In the genomic region with DNA sequence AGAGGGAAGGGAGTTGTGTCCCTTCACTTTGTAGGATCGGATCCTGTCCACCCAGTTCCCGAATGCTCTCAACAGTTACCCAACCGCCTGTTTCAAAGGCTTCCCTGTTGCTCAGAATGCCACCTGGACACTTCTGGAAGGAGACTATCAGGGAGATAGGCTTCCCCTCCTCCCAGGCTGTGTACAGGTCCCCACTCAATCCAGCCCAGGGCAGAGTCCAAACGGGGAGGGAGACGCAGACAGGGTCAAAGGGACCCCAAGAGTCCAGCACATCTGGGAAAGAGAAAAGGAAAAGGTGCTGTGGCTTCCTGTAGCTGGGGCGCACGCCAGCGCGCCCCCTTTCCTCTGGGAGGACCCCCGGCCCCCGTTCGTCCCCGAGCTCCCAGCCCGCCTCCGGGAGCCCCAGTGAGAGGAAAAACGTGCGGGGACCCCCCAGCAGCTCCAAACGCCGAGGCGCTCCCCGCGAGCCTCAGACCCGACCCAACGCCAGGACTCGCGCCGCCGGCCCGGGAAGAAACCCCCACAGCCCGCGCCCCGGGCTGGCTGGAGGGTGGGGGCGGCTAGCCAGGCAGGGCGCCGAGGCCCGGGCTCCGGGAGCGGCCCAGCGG, we compare ENCODE assay signal across 8 cellular contexts. TPM values are rescaled to one million over a fixed set of nuclear protein-coding genes. Genes with fewer than 3 reads are reported as not detected.
DNase-seq lines count a peak whose midpoint lies in the region; ATAC-seq and TF ChIP-seq lines count a peak whose summit lies in the region.

No MANE protein-coding gene starts in this region.

- no peaks in the 10 kb centered on the region for H3K9me3 ChIP-seq in upper lobe of right lung

- peak overlapping the region; percentile 79 for H3K4me3 ChIP-seq in GM06990 (replicated peaks; ENCODE audit: low read depth, low read length)
- H3K4me3 ChIP-seq in upper lobe of right lung = peak overlapping the region; percentile 96

- no peaks in the 10 kb centered on the region for H3K9me3 Mint-ChIP-seq in central memory CD8-positive, alpha-beta T cell
- no peaks in the 10 kb centered on the region for H3K9me3 Mint-ChIP-seq in memory B cell

- peak overlapping the region; percentile 96 for H3K27ac ChIP-seq in upper lobe of right lung

- peak; percentile 14 for TF ChIP-seq CTCF in GM06990 (IDR thresholded peaks at IDR 0.05; ENCODE audit: insufficient read depth, low read length, poor library complexity, severe bottlenecking)
- TF ChIP-seq CTCF in upper lobe of right lung (IDR thresholded peaks at IDR 0.05) = no peak

- no peaks in the 10 kb centered on the region for H3K27me3 Mint-ChIP-seq in central memory CD8-positive, alpha-beta T cell
- H3K27me3 Mint-ChIP-seq in memory B cell = no peaks in the 10 kb centered on the region

- DNase-seq in A172 (ENCODE audit: low spot score) (peak; percentile 38), GM06990 (ENCODE audit: extremely low read depth, insufficient read length) (peak; percentile 52), OCI-M1 (lab: John Stamatoyannopoulos, UW) (peak; percentile 72), memory B cell (ENCODE audit: low spot score in 2 of 2) (no peak), upper lobe of right lung (no peak), kidney glomerular epithelial cell (lab: John Stamatoyannopoulos, UW) (no peak)
- no peak for DNase-seq in central memory CD8-positive, alpha-beta T cell (ENCODE audit: low spot score in 2 of 2)

- ATAC-seq in HG02852 (IDR thresholded peaks at IDR 0.05; ENCODE audit: unreplicated experiment) (peak; percentile 24), memory B cell (ENCODE audit: low read depth) (peak; percentile 5), upper lobe of right lung (peak; percentile 7)
- no peak for ATAC-seq in central memory CD8-positive, alpha-beta T cell (replicated peaks; ENCODE audit: extremely low read depth, poor library complexity, severe bottlenecking)

- peaks cover 46% of the 10 kb centered on the region for H3K4me1 ChIP-seq in upper lobe of right lung

- peaks cover 29% of the 10 kb centered on the region for H3K36me3 Mint-ChIP-seq in central memory CD8-positive, alpha-beta T cell (ENCODE audit: insufficient read depth)
- peaks cover 3% of the 10 kb centered on the region for H3K36me3 Mint-ChIP-seq in memory B cell

- H3K36me3 ChIP-seq in GM06990 (ENCODE audit: control insufficient read depth, insufficient read depth, low read length) (peaks cover 13% of the 10 kb centered on the region), upper lobe of right lung (peaks cover 8% of the 10 kb centered on the region)

- peak overlapping the region; percentile 92 for H3K27ac Mint-ChIP-seq in central memory CD8-positive, alpha-beta T cell (ENCODE audit: low read depth)
- H3K27ac Mint-ChIP-seq in memory B cell = peak overlapping the region; percentile 90

- peak overlapping the region; percentile 90 for H3K4me3 Mint-ChIP-seq in central memory CD8-positive, alpha-beta T cell
- H3K4me3 Mint-ChIP-seq in memory B cell = peak overlapping the region; percentile 95

- peaks cover 43% of the 10 kb centered on the region for H3K4me1 Mint-ChIP-seq in central memory CD8-positive, alpha-beta T cell
- peaks cover 32% of the 10 kb centered on the region for H3K4me1 Mint-ChIP-seq in memory B cell

- no peaks in the 10 kb centered on the region for H3K27me3 ChIP-seq in GM06990 (replicated peaks; ENCODE audit: control insufficient read depth, insufficient read depth, low read length)
- no peaks in the 10 kb centered on the region for H3K27me3 ChIP-seq in upper lobe of right lung

- intact Hi-C loops in upper lobe of right lung (cut with DNase I) = no loop called here

RNA-seq across cellular contexts. Expression of a gene that starts 0.6 kb away (rescaled TPM):
- 391 and 428 TPM in 2 replicates for total RNA-seq in A172 (2014; rRNA removed; shearing (Covaris generic))
- total RNA-seq in upper lobe of right lung = 142 TPM

RNA-seq across cellular contexts. Expression of a gene that starts 0.9 kb away (rescaled TPM):
- 0.91 and 1.4 TPM in 2 replicates for total RNA-seq in A172 (2014; rRNA removed; shearing (Covaris generic))
- 1.2 TPM for total RNA-seq in upper lobe of right lung

RNA-seq across cellular contexts. Expression of a gene that starts 18.9 kb away (rescaled TPM):
- total RNA-seq in A172 (2014; rRNA removed; shearing (Covaris generic)) = 26.3 and 43.1 TPM in 2 replicates
- total RNA-seq in upper lobe of right lung = 12.0 TPM

RNA-seq across cellular contexts. Expression of a gene that starts 18.9 kb away (rescaled TPM):
- total RNA-seq in A172 (2014; rRNA removed; shearing (Covaris generic)) = 74.4 and 75.2 TPM in 2 replicates
- total RNA-seq in upper lobe of right lung = 43.9 TPM

RNA-seq across cellular contexts. Expression of a gene that starts 27.2 kb away (rescaled TPM):
- total RNA-seq in A172 (2014; rRNA removed; shearing (Covaris generic)) = 2,228 and 2,364 TPM in 2 replicates
- total RNA-seq in upper lobe of right lung = 1,380 TPM

Comparison
In these comparisons a context has a peak if more than half of its experiments do, and no peak if none do; other contexts are left out.
1. DNase-seq: peak in A172 (single experiment), GM06990 (single experiment) and OCI-M1 (single experiment); none in central memory CD8-positive, alpha-beta T cell (0 of 2), memory B cell (0 of 2), upper lobe of right lung (single experiment) and kidney glomerular epithelial cell (single experiment).